Comparison of ENCODE assay signal across 23 cellular contexts in the genomic region with DNA sequence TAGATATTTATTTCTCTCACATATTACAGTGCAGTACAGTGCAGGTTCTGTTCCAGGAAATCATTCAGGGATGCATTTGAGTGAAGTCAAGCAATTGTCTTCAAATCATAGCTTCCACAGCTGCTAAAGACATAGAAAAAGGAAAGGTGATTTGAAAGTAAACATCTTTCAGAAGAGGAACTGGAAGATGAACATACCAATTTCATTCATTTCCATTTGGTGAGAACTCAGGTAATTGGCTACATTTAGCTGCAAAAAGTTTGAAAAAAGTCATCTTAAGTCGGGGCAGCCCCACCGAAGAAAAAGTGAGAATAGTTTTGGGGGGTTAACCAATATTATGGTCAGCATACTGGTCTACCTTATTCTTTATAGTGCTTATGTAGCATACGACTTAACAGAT.
A peak's percentile ranks its signal among the peaks of the same experiment; 100 is the strongest.
DNase-seq lines count a peak whose midpoint lies in the region; ATAC-seq, FAIRE-seq and TF ChIP-seq lines count a peak whose summit lies in the region.
"Had no signal": no experiment of that assay in that cellular context is flagged by ENCODE, and none has a peak within 500 bp of the region (broad histone marks: within the 10 kb centered on the region; RNA-seq: fewer than 3 reads in every experiment).

No MANE protein-coding gene starts in this region.

- TF ChIP-seq CTCF in GM10248 (IDR thresholded peaks at IDR 0.05; ENCODE audit: control extremely low read depth, extremely low read depth, low read depth, missing control alignments) (no peak), KMS-11 (conservative IDR thresholded peaks at IDR 0.05; ENCODE audit: low read depth, low read length) (no peak), keratinocyte (optimal IDR thresholded peaks at IDR 0.05 in 1 of 3, IDR thresholded peaks at IDR 0.05 in 1 of 3, conservative IDR thresholded peaks at IDR 0.05 in 1 of 3; ENCODE audit: extremely low read depth in 1 of 3, insufficient read depth in 2 of 3, low read length in 3 of 3) (no peak), lower leg skin (IDR thresholded peaks at IDR 0.05) (no peak), ovary (IDR thresholded peaks at IDR 0.05) (no peak)

- POLR2A ChIA-PET in GM10248 (lab: Yijun Ruan, JAX), result no interaction called here

- TF ChIP-seq POLR2A in lower leg skin (IDR thresholded peaks at IDR 0.05) (no peak), ovary (IDR thresholded peaks at IDR 0.05) (no peak)

- 73 to 82% methylated on average over 3 of the region's 3 CpGs for WGBS in lower leg skin, 2 donors
- WGBS in ovary, 3 donors, result 91 to 98% (median 92%) methylated on average over 3 of the region's 3 CpGs

- H3K4me3 ChIP-seq in KMS-11 (IDR thresholded peaks at IDR 0.05; ENCODE audit: insufficient read depth, low read depth, low read length) (no peak overlapping the region), keratinocyte (ENCODE audit: control insufficient read depth in 2 of 3, extremely low read depth in 1 of 3, insufficient read depth in 2 of 3, low read depth in 1 of 3, low read length in 3 of 3) (no peak overlapping the region), lower leg skin (ENCODE audit: low read depth, poor library complexity, severe bottlenecking) (no peak overlapping the region), ovary (no peak overlapping the region)
- H3K4me3 ChIP-seq: BLaER1 treated with 17β-estradiol and CSF1 and Interleukin-3, amounts not matched to agents 10 nM and 100 nM; heart right ventricle; upper lobe of right lung had no signal

- H3K27me3 ChIP-seq in KMS-11 (ENCODE audit: insufficient read depth, low read depth), result no peaks in the 10 kb centered on the region
- no peaks in the 10 kb centered on the region for H3K27me3 ChIP-seq in keratinocyte (ENCODE audit: control insufficient read depth, extremely low read depth, insufficient read depth, low read length)
- no peaks in the 10 kb centered on the region for H3K27me3 ChIP-seq in ovary
- H3K27me3 ChIP-seq: BLaER1 treated with 17β-estradiol and CSF1 and Interleukin-3, amounts not matched to agents 10 nM and 100 nM; heart right ventricle; upper lobe of right lung had no signal

- no peak overlapping the region for H2AFZ ChIP-seq in KMS-11 (ENCODE audit: low read depth)
- H2AFZ ChIP-seq in keratinocyte (ENCODE audit: control insufficient read depth, low read length), result no peak overlapping the region

- H3K9me1 ChIP-seq in keratinocyte (ENCODE audit: control insufficient read depth, extremely low read depth, insufficient read depth, low read length), result no peaks in the 10 kb centered on the region

- no peak overlapping the region for H3K27ac ChIP-seq in KMS-11
- no peak overlapping the region for H3K27ac ChIP-seq in keratinocyte (ENCODE audit: control insufficient read depth, insufficient read depth, low read length)
- H3K27ac ChIP-seq in ovary, result no peak overlapping the region
- H3K27ac ChIP-seq: BLaER1 treated with 17β-estradiol and CSF1 and Interleukin-3, amounts not matched to agents 10 nM and 100 nM; upper lobe of right lung had no signal

- no peak for TF ChIP-seq EP300 in ovary (IDR thresholded peaks at IDR 0.05)

- dilution Hi-C loops in keratinocyte (cut with MboI; ENCODE audit: extremely low pct_ligation_motif_present, low sequenced_read_pairs), result no loop called here

- no peak for FAIRE-seq in keratinocyte (lab: Jason Lieb, UNC)
- FAIRE-seq: colon had no signal

- H3K79me2 ChIP-seq in KMS-11 (ENCODE audit: insufficient read depth, low read depth) (no peaks in the 10 kb centered on the region), keratinocyte (ENCODE audit: control insufficient read depth, insufficient read depth, low read length) (no peaks in the 10 kb centered on the region)

- intact Hi-C loops in lower leg skin (cut with DNase I; ENCODE audit: low total_unique reads) (no loop called here), ovary (cut with DNase I) (no loop called here)

- H3K4me2 ChIP-seq in KMS-11 (peak overlapping the region; percentile 3; the same call in 1 of the 2 replicates), keratinocyte (ENCODE audit: control insufficient read depth, extremely low read depth, insufficient read depth, low read depth, low read length) (peak overlapping the region; percentile 67)
- H3K4me2 ChIP-seq: BLaER1 treated with 17β-estradiol and CSF1 and Interleukin-3, amounts not matched to agents 10 nM and 100 nM had no signal

- CTCF ChIA-PET in GM10248 (lab: Yijun Ruan, JAX), result interaction anchor here (0.6 to 3.5 kb wide), 10 partner anchors 9 to 208 kb away, joined by 3 to 38 read pairs (median 4); no protein-coding TSS in a partner anchor

- H3K36me3 ChIP-seq in KMS-11 (ENCODE audit: insufficient read depth) (no peaks in the 10 kb centered on the region), keratinocyte (ENCODE audit: control insufficient read depth in 2 of 2, extremely low read depth in 1 of 2, insufficient read depth in 2 of 2, low read length in 2 of 2) (no peaks in the 10 kb centered on the region), ovary (no peaks in the 10 kb centered on the region)
- H3K36me3 ChIP-seq: BLaER1 treated with 17β-estradiol and CSF1 and Interleukin-3, amounts not matched to agents 10 nM and 100 nM; heart right ventricle; upper lobe of right lung had no signal

- peaks cover 53% of the 10 kb centered on the region for H3K4me1 ChIP-seq in KMS-11 (ENCODE audit: low read depth, poor library complexity, severe bottlenecking)
- H3K4me1 ChIP-seq in keratinocyte (ENCODE audit: control insufficient read depth, extremely low read depth, insufficient read depth, low read length), result peaks cover 25% of the 10 kb centered on the region
- H3K4me1 ChIP-seq in ovary (ENCODE audit: insufficient read depth), result no peaks in the 10 kb centered on the region
- H3K4me1 ChIP-seq: upper lobe of right lung had no signal

- no peaks in the 10 kb centered on the region for H3K9me3 ChIP-seq in keratinocyte (ENCODE audit: control insufficient read depth, low read depth, low read length)
- H3K9me3 ChIP-seq in ovary, result no peaks in the 10 kb centered on the region
- H3K9me3 ChIP-seq: upper lobe of right lung had no signal

- DNase-seq in GM10248 (ENCODE audit: extremely low spot score), result peak; percentile 26
- no peak for DNase-seq in keratinocyte (ENCODE audit: low read depth, low spot score)
- no peak for DNase-seq in lower leg skin (ENCODE audit: low spot score in 2 of 2)
- DNase-seq in ovary, result no peak
- DNase-seq: ACHN; activated CD8-positive, alpha-beta memory T cell treated with anti-CD3 and anti-CD28 coated beads for 24 hours; activated naive CD4-positive, alpha-beta T cell; activated T-cell treated with anti-CD3 and anti-CD28 coated beads, Interleukin-2, amount 50 U/mL, for 1 hour; effector memory CD4-positive, alpha-beta T cell; foreskin fibroblast; heart right ventricle; left colon; MV-4-11; natural killer cell; NCI-H146; NCI-H524; upper lobe of right lung had no signal

- H3K9ac ChIP-seq in KMS-11 (no peak overlapping the region), keratinocyte (ENCODE audit: control insufficient read depth, extremely low read depth, insufficient read depth, low read length) (no peak overlapping the region)
- H3K9ac ChIP-seq: BLaER1 treated with 17β-estradiol and CSF1 and Interleukin-3, amounts not matched to agents 10 nM and 100 nM had no signal

- ATAC-seq in GM18909 (IDR thresholded peaks at IDR 0.05; ENCODE audit: poor library complexity, unreplicated experiment), result peak; percentile 29
- no peak for ATAC-seq in HG03280 (IDR thresholded peaks at IDR 0.05; ENCODE audit: unreplicated experiment)
- ATAC-seq in GM18502 (IDR thresholded peaks at IDR 0.05; ENCODE audit: poor library complexity, unreplicated experiment), result no peak
- ATAC-seq: left colon, upper lobe of right lung had no signal

- H4K20me1 ChIP-seq in KMS-11 (ENCODE audit: insufficient read depth) (no peaks in the 10 kb centered on the region), keratinocyte (ENCODE audit: control insufficient read depth, extremely low read depth, insufficient read depth, low read length) (no peaks in the 10 kb centered on the region)
- H4K20me1 ChIP-seq: BLaER1 treated with 17β-estradiol and CSF1 and Interleukin-3, amounts not matched to agents 10 nM and 100 nM had no signal
